2 cellular contexts compared by ENCODE assay signal in genomic region chr19:12778905-12779161, GRCh38.
TF ChIP-seq lines count a peak whose summit lies in the region.

No MANE protein-coding gene starts in this region.

TF ChIP-seq in A549, 52 proteins besides CTCF, POLR2A, EP300 and RAD21:
- TF ChIP-seq CBX8 (IDR thresholded peaks at IDR 0.05), result no peak
- TF ChIP-seq MAX (IDR thresholded peaks at IDR 0.05), result no peak
- no peak for TF ChIP-seq FOSL2 (IDR thresholded peaks at IDR 0.05)
- no peak; the same call in 1 of the 2 replicates for TF ChIP-seq FOSL2 (CRISPR knock-in tag; IDR thresholded peaks at IDR 0.05)
- no peak for TF ChIP-seq USF2 (IDR thresholded peaks at IDR 0.05)
- no peak for TF ChIP-seq KDM5A (IDR thresholded peaks at IDR 0.05)
- TF ChIP-seq RNF2 (IDR thresholded peaks at IDR 0.05; ENCODE audit: borderline replicate concordance, low read depth), result no peak
- no peak for TF ChIP-seq HOXA7 (CRISPR knock-in tag; IDR thresholded peaks at IDR 0.05)
- TF ChIP-seq BHLHE40 (IDR thresholded peaks at IDR 0.05; ENCODE audit: low read depth, low read length), result no peak
- TF ChIP-seq POLR2AphosphoS2 (conservative IDR thresholded peaks at IDR 0.05; ENCODE audit: low read length), result no peak
- no peak for TF ChIP-seq ELK1 (IDR thresholded peaks at IDR 0.05; ENCODE audit: low read depth, low read length)
- TF ChIP-seq CEBPB (IDR thresholded peaks at IDR 0.05), result no peak
- TF ChIP-seq HOXB13 (CRISPR knock-in tag; IDR thresholded peaks at IDR 0.05; ENCODE audit: low read depth), result no peak
- no peak for TF ChIP-seq TFCP2L1 (CRISPR knock-in tag; IDR thresholded peaks at IDR 0.05)
- TF ChIP-seq NR3C1 (IDR thresholded peaks at IDR 0.05), result no peak
- no peak for TF ChIP-seq PBX3 (IDR thresholded peaks at IDR 0.05)
- no peak for TF ChIP-seq RARB (CRISPR knock-in tag; IDR thresholded peaks at IDR 0.05)
- TF ChIP-seq JUN (IDR thresholded peaks at IDR 0.05), result no peak
- TF ChIP-seq FOSB (CRISPR knock-in tag; IDR thresholded peaks at IDR 0.05), result no peak
- no peak for TF ChIP-seq SREBF2 (IDR thresholded peaks at IDR 0.05)

TF ChIP-seq in IMR-90, 13 proteins besides CTCF, POLR2A, EP300 and RAD21:
- TF ChIP-seq CEBPB (IDR thresholded peaks at IDR 0.05; ENCODE audit: low read depth, low read length), result no peak
- no peak for TF ChIP-seq USF2 (IDR thresholded peaks at IDR 0.05; ENCODE audit: low read depth, low read length)
- no peak for TF ChIP-seq MAFK (IDR thresholded peaks at IDR 0.05; ENCODE audit: low read depth, low read length)
- no peak for TF ChIP-seq MAZ (IDR thresholded peaks at IDR 0.05; ENCODE audit: borderline replicate concordance, low read depth, low read length)
- no peak for TF ChIP-seq ELK1 (IDR thresholded peaks at IDR 0.05; ENCODE audit: borderline replicate concordance, low read depth, low read length)
- TF ChIP-seq NFE2L2 (IDR thresholded peaks at IDR 0.05; ENCODE audit: low read depth, low read length), result no peak
